In genomic region chr3:136186330-136186729, GRCh38 we compare ENCODE assay signal across 8 cellular contexts. TPM values are rescaled to one million over a fixed set of nuclear protein-coding genes. Genes with fewer than 3 reads are reported as not detected.
DNase-seq lines count a peak whose midpoint lies in the region; ATAC-seq and TF ChIP-seq lines count a peak whose summit lies in the region.

No MANE protein-coding gene starts in this region.

- peaks cover 8% of the 10 kb centered on the region for H3K4me1 ChIP-seq in BE2C
- H3K4me1 ChIP-seq in mesendoderm (ENCODE audit: control insufficient read depth, low read depth, low read length) = peaks cover 2% of the 10 kb centered on the region

- peak overlapping the region; percentile 7 to 89 (median 61) for H3K27ac Mint-ChIP-seq in immature natural killer cell

- no peak overlapping the region for H4K8ac ChIP-seq in mesendoderm (ENCODE audit: low read depth, low read length)

- WGBS in mesendoderm (ENCODE audit: extremely low coverage, insufficient coverage, low lambda C conversion rate) = no CpG with 5 or more reads among the region's 3 CpGs

- DNase-seq in NCI-H69 (lab: John Stamatoyannopoulos, UW) = peak; percentile 57
- peak in 1 of 3 donors; percentile 31 for DNase-seq in immature natural killer cell
- DNase-seq in cerebellum (ENCODE audit: low spot score) = no peak
- no peak for DNase-seq in BE2C
- DNase-seq in mesendoderm = no peak

- H3K23ac ChIP-seq in mesendoderm (ENCODE audit: low read length) = no peak overlapping the region

- no peak overlapping the region for H2BK15ac ChIP-seq in mesendoderm (replicated peaks; ENCODE audit: low read depth)

- ATAC-seq in GM19351 (IDR thresholded peaks at IDR 0.05; ENCODE audit: unreplicated experiment) (peak; percentile 61), GM18909 (IDR thresholded peaks at IDR 0.05; ENCODE audit: poor library complexity, unreplicated experiment) (no peak)

- no peak overlapping the region for H3K56ac ChIP-seq in mesendoderm (ENCODE audit: low read length)

- no peak overlapping the region for H2AK5ac ChIP-seq in mesendoderm (ENCODE audit: low read length)

- no peaks in the 10 kb centered on the region for H3K9me3 ChIP-seq in BE2C

- H3K79me2 ChIP-seq in mesendoderm (ENCODE audit: control insufficient read depth, insufficient read depth, low read length) = peaks cover 87% of the 10 kb centered on the region

- H3K9me3 Mint-ChIP-seq in immature natural killer cell = no peaks in the 10 kb centered on the region

- H3K9ac ChIP-seq in mesendoderm (ENCODE audit: low read length) = no peak overlapping the region

- no peak overlapping the region for H2BK5ac ChIP-seq in mesendoderm (ENCODE audit: low read length)

- H3K4me2 ChIP-seq in mesendoderm (ENCODE audit: low read length) = no peak overlapping the region

- H3K36me3 ChIP-seq in BE2C (peaks cover 8% of the 10 kb centered on the region), mesendoderm (ENCODE audit: control insufficient read depth, insufficient read depth, low read length) (no peaks in the 10 kb centered on the region)

- peaks cover 2 to 6% (median 2%) of the 10 kb centered on the region in 3 donors for H3K27me3 Mint-ChIP-seq in immature natural killer cell (ENCODE audit: low read depth in 3 of 3)

- no peak overlapping the region for H3K18ac ChIP-seq in mesendoderm (ENCODE audit: low read length)

- no peak overlapping the region for H2BK120ac ChIP-seq in mesendoderm (ENCODE audit: low read depth, low read length)

- H4K5ac ChIP-seq in mesendoderm (ENCODE audit: low read length) = no peak overlapping the region

- no peaks in the 10 kb centered on the region for H3K27me3 ChIP-seq in BE2C
- H3K27me3 ChIP-seq in mesendoderm (ENCODE audit: insufficient read depth, low read length, poor library complexity) = no peaks in the 10 kb centered on the region

- H3K79me1 ChIP-seq in mesendoderm (ENCODE audit: low read length) = peaks cover 2% of the 10 kb centered on the region

- no peak overlapping the region for H3K4me3 ChIP-seq in BE2C (ENCODE audit: low read depth, low read length)
- H3K4me3 ChIP-seq in mesendoderm (ENCODE audit: low read length) = no peak overlapping the region

- no peak overlapping the region for H3K4ac ChIP-seq in mesendoderm (ENCODE audit: low read depth, low read length)

- peaks cover 0 to 3% (median 0%) of the 10 kb centered on the region in 3 donors for H3K36me3 Mint-ChIP-seq in immature natural killer cell

- peaks cover 95 to 100% of the 10 kb centered on the region in 2 donors for H3K4me1 Mint-ChIP-seq in immature natural killer cell

- H3K27ac ChIP-seq in C4-2B (peak overlapping the region; percentile 6; the same call in 1 of the 2 replicates), mesendoderm (ENCODE audit: low read depth, low read length) (no peak overlapping the region)

- no peak for TF ChIP-seq CTCF in C4-2B (conservative IDR thresholded peaks at IDR 0.05)
- TF ChIP-seq CTCF in BE2C (IDR thresholded peaks at IDR 0.05; ENCODE audit: low read depth, low read length) = no peak

- peak overlapping the region; percentile 64 to 82 (median 67) for H3K4me3 Mint-ChIP-seq in immature natural killer cell

RNA-seq across cellular contexts. Expression of gene MSL2, which starts 9.8 kb away (rescaled TPM):
- 10 to 100 TPM; 25.9 to 39.0 (median 33.0) TPM for polyA plus RNA-seq in immature natural killer cell
- 36.3 TPM for total RNA-seq in cerebellum
- polyA plus RNA-seq in BE2C (2012; ENCODE audit: insufficient read depth, insufficient read length, low read depth) = 25.0 TPM
- polyA plus RNA-seq in mesendoderm (2013, experiment 1 of 2) = 14.5 TPM
- 15.4 TPM for polyA plus RNA-seq in mesendoderm (2013, experiment 2 of 2)
